Comparison of ENCODE assay signal across 1 cellular context in the genomic region with DNA sequence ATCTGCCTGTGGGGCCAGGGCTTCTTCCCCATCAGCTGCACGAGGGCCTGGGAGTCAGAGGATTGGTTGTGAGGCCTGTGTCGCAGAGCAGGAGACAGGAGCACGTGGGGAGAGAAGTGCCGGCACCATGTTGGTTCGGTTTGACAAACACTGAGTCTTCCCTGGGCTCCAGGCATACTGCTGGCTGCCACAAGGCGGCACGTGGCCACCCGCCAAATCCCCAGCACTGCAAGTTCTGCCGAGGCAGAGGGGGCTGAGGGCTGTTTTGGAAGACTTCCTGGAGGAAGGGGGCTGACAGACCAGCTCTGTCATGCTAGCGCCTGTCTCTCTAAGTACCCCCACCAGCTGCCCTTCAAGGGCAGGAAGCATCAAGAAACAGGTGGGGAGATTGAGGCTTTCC.
TF ChIP-seq lines count a peak whose summit lies in the region.

No MANE protein-coding gene starts in this region.

TF ChIP-seq in endothelial cell of umbilical vein, 7 proteins besides CTCF, POLR2A, EP300 and RAD21:
- TF ChIP-seq MYC (IDR thresholded peaks at IDR 0.05; ENCODE audit: low read depth, low read length): no peak
- TF ChIP-seq, protein P1, sequence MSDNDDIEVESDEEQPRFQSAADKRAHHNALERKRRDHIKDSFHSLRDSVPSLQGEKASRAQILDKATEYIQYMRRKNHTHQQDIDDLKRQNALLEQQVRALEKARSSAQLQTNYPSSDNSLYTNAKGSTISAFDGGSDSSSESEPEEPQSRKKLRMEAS (IDR thresholded peaks at IDR 0.05; ENCODE audit: insufficient read depth, insufficient read length): peak; percentile 7
- no peak for TF ChIP-seq GATA2 (IDR thresholded peaks at IDR 0.05; ENCODE audit: insufficient read depth, insufficient read length, low read depth, low read length)
